22 cellular contexts compared by ENCODE assay signal in the genomic region with DNA sequence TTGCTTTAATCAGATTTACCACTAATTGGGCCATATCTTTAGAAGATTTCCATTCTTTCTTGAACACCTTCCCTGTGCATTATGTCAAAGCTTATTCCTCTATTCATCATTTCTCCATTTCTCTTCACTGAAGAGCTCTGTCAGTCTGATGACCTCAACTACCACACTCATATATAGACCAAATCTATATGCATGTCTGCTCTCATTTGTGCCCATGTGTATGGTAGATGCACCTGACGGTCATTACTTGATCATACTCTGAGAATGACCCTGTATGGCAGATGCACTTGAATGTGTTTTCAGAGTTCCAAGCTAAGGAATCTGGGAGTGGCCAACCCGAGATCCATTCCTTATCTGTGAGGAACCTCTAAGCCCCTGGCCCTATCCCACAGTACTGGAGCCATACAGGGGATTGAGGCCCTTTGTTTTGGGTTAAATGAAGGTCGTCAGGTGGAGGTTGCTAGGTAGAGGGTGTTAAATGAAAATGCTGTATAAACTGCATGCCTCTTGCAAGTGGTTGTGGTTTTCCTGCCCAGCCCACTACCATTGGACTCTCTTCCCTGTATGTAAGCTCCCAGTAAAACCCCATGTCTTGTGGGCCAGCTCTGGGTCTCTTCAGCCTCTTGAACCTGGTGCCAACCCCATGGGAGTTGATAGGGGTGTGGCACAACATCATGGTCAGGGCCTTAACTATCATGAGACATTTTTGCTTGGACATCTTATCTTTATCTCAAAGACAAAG.
DNase-seq lines count a peak whose midpoint lies in the region; ATAC-seq lines count a peak whose summit lies in the region.
"Had no signal": no experiment of that assay in that cellular context is flagged by ENCODE, and none has a peak within 500 bp of the region (broad histone marks: within the 10 kb centered on the region; RNA-seq: fewer than 3 reads in every experiment).

No MANE protein-coding gene starts in this region.

- ATAC-seq in activated CD4-positive, alpha-beta T cell treated with anti-CD3 and anti-CD28 coated beads for 36 hours: peak; percentile 13
- peak; percentile 49 to 67 for ATAC-seq in activated T-cell treated with anti-CD3 and anti-CD28 coated beads, Interleukin-2, amount 50 U/mL, for 72 hours (replicated peaks in 1 of 2)
- peak; percentile 68 for ATAC-seq in stimulated activated effector memory CD8-positive, alpha-beta T cell treated with anti-CD3 and anti-CD28 coated beads, Interleukin-12 subunit alpha, Interleukin-12 subunit beta, amount 100 ng/mL, for 72 hours

- no peak overlapping the region for H3K27ac ChIP-seq in GM23248
- H3K27ac ChIP-seq: RWPE1 had no signal

- in situ Hi-C loops in GM23248 (cut with MboI): no loop called here

- H4K20me1 ChIP-seq in GM23248 (ENCODE audit: insufficient read depth): no peaks in the 10 kb centered on the region

- DNase-seq in activated CD4-positive, alpha-beta T cell treated with anti-CD3 and anti-CD28 coated beads for 36 hours: no peak
- no peak for DNase-seq in activated CD4-positive, alpha-beta T cell treated with anti-CD3 and anti-CD28 coated beads for 48 hours
- peak; percentile 15 to 16 for DNase-seq in activated T-cell treated with anti-CD3 and anti-CD28 coated beads, Interleukin-2, amount 50 U/mL, for 72 hours
- no peak for DNase-seq in activated T-cell treated with anti-CD3 and anti-CD28 coated beads for 4 hours
- DNase-seq in activated T-helper 1 cell treated with anti-CD3 and anti-CD28 coated beads, Interleukin-12 subunit alpha, Interleukin-12 subunit beta, Interleukin-2, Interleukin-4 antibody, amounts not matched to agents 30 ng/mL and 10 ng/mL and 1 ng/mL, durations not matched to agents 14 hours and 24 hours and 36 hours (ENCODE audit: low spot score): no peak
- peak in 1 of 2 donors; percentile 65 for DNase-seq in stimulated activated effector memory CD8-positive, alpha-beta T cell treated with anti-CD3 and anti-CD28 coated beads, Interleukin-12 subunit alpha, Interleukin-12 subunit beta, amount 100 ng/mL, for 72 hours (ENCODE audit: low spot score in 2 of 2)
- DNase-seq in GM23248: no peak
- DNase-seq in SW480 (ENCODE audit: low spot score): no peak
- DNase-seq: 8988T, ACHN, BE2C, Calu3, DMS79 treated with DMSO at 0.1 percent for 48 hours, GF-D8, H7, KG1, MM.1S, NCI-H2029, NCI-H446 treated with DMSO at 0.1 percent for 48 hours, NCI-H526, SHP77 had no signal

- POLR2A ChIA-PET in activated CD4-positive, alpha-beta T cell treated with anti-CD3 and anti-CD28 coated beads for 36 hours (lab: Charles Lee): no interaction called here

- no peaks in the 10 kb centered on the region for H3K79me2 ChIP-seq in GM23248 (ENCODE audit: insufficient read depth)

- CTCF ChIA-PET in activated CD4-positive, alpha-beta T cell treated with anti-CD3 and anti-CD28 coated beads for 36 hours (lab: Charles Lee): interaction anchor here (0.6 kb wide), 2 partner anchors 89 to 96 kb away, joined by 3 read pairs; no protein-coding TSS in a partner anchor

- no peak overlapping the region for H3K27ac Mint-ChIP-seq in activated CD4-positive, alpha-beta T cell treated with anti-CD3 and anti-CD28 coated beads for 36 hours
- H3K27ac Mint-ChIP-seq in activated T-cell treated with anti-CD3 and anti-CD28 coated beads, Interleukin-2, amount 50 U/mL, for 72 hours: peak overlapping the region; percentile 82
- peak overlapping the region; percentile 92 for H3K27ac Mint-ChIP-seq in activated T-helper 1 cell treated with anti-CD3 and anti-CD28 coated beads, Interleukin-12 subunit alpha, Interleukin-12 subunit beta, Interleukin-2, Interleukin-4 antibody, amounts not matched to agents 30 ng/mL and 10 ng/mL and 1 ng/mL, durations not matched to agents 14 hours and 24 hours and 36 hours
- H3K27ac Mint-ChIP-seq in stimulated activated effector memory CD8-positive, alpha-beta T cell treated with anti-CD3 and anti-CD28 coated beads, Interleukin-12 subunit alpha, Interleukin-12 subunit beta, amount 100 ng/mL, for 72 hours: peak overlapping the region; percentile 73

- WGBS in GM23248 (ENCODE audit: low coverage in 1 of 2, low lambda C conversion rate in 2 of 2, missing lambda C conversion rate in 2 of 2), 2 experiments: 63 to 70% methylated on average over 3 of the region's 3 CpGs

- no peaks in the 10 kb centered on the region for H3K36me3 ChIP-seq in GM23248 (ENCODE audit: low read depth)
- H3K36me3 ChIP-seq: BE2C had no signal

- no peaks in the 10 kb centered on the region for H3K4me1 ChIP-seq in GM23248 (ENCODE audit: insufficient read depth)
- H3K4me1 ChIP-seq: BE2C had no signal

- H3K4me1 Mint-ChIP-seq in activated CD4-positive, alpha-beta T cell treated with anti-CD3 and anti-CD28 coated beads for 36 hours: peaks cover 7% of the 10 kb centered on the region
- peaks cover 13% of the 10 kb centered on the region for H3K4me1 Mint-ChIP-seq in activated T-cell treated with anti-CD3 and anti-CD28 coated beads, Interleukin-2, amount 50 U/mL, for 72 hours (ENCODE audit: low read depth)
- peaks cover 16% of the 10 kb centered on the region for H3K4me1 Mint-ChIP-seq in activated T-helper 1 cell treated with anti-CD3 and anti-CD28 coated beads, Interleukin-12 subunit alpha, Interleukin-12 subunit beta, Interleukin-2, Interleukin-4 antibody, amounts not matched to agents 30 ng/mL and 10 ng/mL and 1 ng/mL, durations not matched to agents 14 hours and 24 hours and 36 hours (ENCODE audit: low read depth)
- peaks cover 17% of the 10 kb centered on the region for H3K4me1 Mint-ChIP-seq in stimulated activated effector memory CD8-positive, alpha-beta T cell treated with anti-CD3 and anti-CD28 coated beads, Interleukin-12 subunit alpha, Interleukin-12 subunit beta, amount 100 ng/mL, for 72 hours

- no peak overlapping the region for H3K9ac ChIP-seq in GM23248

- H3F3A ChIP-seq in GM23248 (ENCODE audit: insufficient read depth): no peaks in the 10 kb centered on the region

- no peak overlapping the region for H3K4me2 ChIP-seq in GM23248 (ENCODE audit: unreplicated experiment)

- no peak overlapping the region for H3K4me3 Mint-ChIP-seq in activated CD4-positive, alpha-beta T cell treated with anti-CD3 and anti-CD28 coated beads for 36 hours
- H3K4me3 Mint-ChIP-seq in activated T-cell treated with anti-CD3 and anti-CD28 coated beads, Interleukin-2, amount 50 U/mL, for 72 hours: peak overlapping the region in 1 of 2 donors; percentile 9
- no peak overlapping the region for H3K4me3 Mint-ChIP-seq in activated T-helper 1 cell treated with anti-CD3 and anti-CD28 coated beads, Interleukin-12 subunit alpha, Interleukin-12 subunit beta, Interleukin-2, Interleukin-4 antibody, amounts not matched to agents 30 ng/mL and 10 ng/mL and 1 ng/mL, durations not matched to agents 14 hours and 24 hours and 36 hours
- no peak overlapping the region for H3K4me3 Mint-ChIP-seq in stimulated activated effector memory CD8-positive, alpha-beta T cell treated with anti-CD3 and anti-CD28 coated beads, Interleukin-12 subunit alpha, Interleukin-12 subunit beta, amount 100 ng/mL, for 72 hours

- intact Hi-C loops in activated CD4-positive, alpha-beta T cell treated with anti-CD3 and anti-CD28 coated beads for 36 hours (cut with DNase I, micrococcal nuclease): no loop called here
- intact Hi-C loops in activated T-helper 1 cell treated with anti-CD3 and anti-CD28 coated beads, Interleukin-12 subunit alpha, Interleukin-12 subunit beta, Interleukin-2, Interleukin-4 antibody, amounts not matched to agents 30 ng/mL and 10 ng/mL and 1 ng/mL, durations not matched to agents 14 hours and 24 hours and 36 hours (cut with micrococcal nuclease): loop anchor here (1.0 to 5.0 kb wide), 4 partner anchors 277 to 461 kb away; a partner anchor contains a TSS

- H3K27me3 ChIP-seq in GM23248 (replicated peaks; ENCODE audit: insufficient read depth): no peaks in the 10 kb centered on the region
- H3K27me3 ChIP-seq: BE2C had no signal

- no peak overlapping the region for H3K4me3 ChIP-seq in GM23248

- no peaks in the 10 kb centered on the region for H3K9me3 ChIP-seq in GM23248 (ENCODE audit: low read depth)
- H3K9me3 ChIP-seq: BE2C had no signal

- H3K36me3 Mint-ChIP-seq in activated CD4-positive, alpha-beta T cell treated with anti-CD3 and anti-CD28 coated beads for 36 hours (ENCODE audit: low read depth): no peaks in the 10 kb centered on the region
- no peaks in the 10 kb centered on the region for H3K36me3 Mint-ChIP-seq in activated T-cell treated with anti-CD3 and anti-CD28 coated beads, Interleukin-2, amount 50 U/mL, for 72 hours (ENCODE audit: insufficient read depth in 2 of 2)
- no peaks in the 10 kb centered on the region for H3K36me3 Mint-ChIP-seq in activated T-helper 1 cell treated with anti-CD3 and anti-CD28 coated beads, Interleukin-12 subunit alpha, Interleukin-12 subunit beta, Interleukin-2, Interleukin-4 antibody, amounts not matched to agents 30 ng/mL and 10 ng/mL and 1 ng/mL, durations not matched to agents 14 hours and 24 hours and 36 hours (ENCODE audit: low read depth)
- H3K36me3 Mint-ChIP-seq in stimulated activated effector memory CD8-positive, alpha-beta T cell treated with anti-CD3 and anti-CD28 coated beads, Interleukin-12 subunit alpha, Interleukin-12 subunit beta, amount 100 ng/mL, for 72 hours: no peaks in the 10 kb centered on the region

- no peak overlapping the region for H2AFZ ChIP-seq in GM23248

- H3K27me3 Mint-ChIP-seq in activated CD4-positive, alpha-beta T cell treated with anti-CD3 and anti-CD28 coated beads for 36 hours: no peaks in the 10 kb centered on the region
- H3K27me3 Mint-ChIP-seq in activated T-cell treated with anti-CD3 and anti-CD28 coated beads, Interleukin-2, amount 50 U/mL, for 72 hours (ENCODE audit: low read depth): no peaks in the 10 kb centered on the region
- H3K27me3 Mint-ChIP-seq in activated T-helper 1 cell treated with anti-CD3 and anti-CD28 coated beads, Interleukin-12 subunit alpha, Interleukin-12 subunit beta, Interleukin-2, Interleukin-4 antibody, amounts not matched to agents 30 ng/mL and 10 ng/mL and 1 ng/mL, durations not matched to agents 14 hours and 24 hours and 36 hours (ENCODE audit: insufficient read depth): no peaks in the 10 kb centered on the region

- no peaks in the 10 kb centered on the region for H3K9me2 ChIP-seq in GM23248 (ENCODE audit: insufficient read depth)

- H3K9me3 Mint-ChIP-seq in activated CD4-positive, alpha-beta T cell treated with anti-CD3 and anti-CD28 coated beads for 36 hours (ENCODE audit: low read depth): no peaks in the 10 kb centered on the region
- H3K9me3 Mint-ChIP-seq in activated T-cell treated with anti-CD3 and anti-CD28 coated beads, Interleukin-2, amount 50 U/mL, for 72 hours: no peaks in the 10 kb centered on the region
- H3K9me3 Mint-ChIP-seq in activated T-helper 1 cell treated with anti-CD3 and anti-CD28 coated beads, Interleukin-12 subunit alpha, Interleukin-12 subunit beta, Interleukin-2, Interleukin-4 antibody, amounts not matched to agents 30 ng/mL and 10 ng/mL and 1 ng/mL, durations not matched to agents 14 hours and 24 hours and 36 hours: no peaks in the 10 kb centered on the region
- no peaks in the 10 kb centered on the region for H3K9me3 Mint-ChIP-seq in stimulated activated effector memory CD8-positive, alpha-beta T cell treated with anti-CD3 and anti-CD28 coated beads, Interleukin-12 subunit alpha, Interleukin-12 subunit beta, amount 100 ng/mL, for 72 hours

Comparison
In these comparisons a context has a peak if more than half of its experiments do, and no peak if none do; other contexts are left out.
1. DNase-seq: peak in activated T-cell treated with anti-CD3 and anti-CD28 coated beads, Interleukin-2, amount 50 U/mL, for 72 hours (2 of 2); none in activated CD4-positive, alpha-beta T cell treated with anti-CD3 and anti-CD28 coated beads for 36 hours (single experiment), activated CD4-positive, alpha-beta T cell treated with anti-CD3 and anti-CD28 coated beads for 48 hours (single experiment), activated T-cell treated with anti-CD3 and anti-CD28 coated beads for 4 hours (single experiment), activated T-helper 1 cell treated with anti-CD3 and anti-CD28 coated beads, Interleukin-12 subunit alpha, Interleukin-12 subunit beta, Interleukin-2, Interleukin-4 antibody, amounts not matched to agents 30 ng/mL and 10 ng/mL and 1 ng/mL, durations not matched to agents 14 hours and 24 hours and 36 hours (single experiment), GM23248 (single experiment) and SW480 (single experiment).
2. ATAC-seq: peak in every context shown above with its lines; median percentile 68 in stimulated activated effector memory CD8-positive, alpha-beta T cell treated with anti-CD3 and anti-CD28 coated beads, Interleukin-12 subunit alpha, Interleukin-12 subunit beta, amount 100 ng/mL, for 72 hours; 58 in activated T-cell treated with anti-CD3 and anti-CD28 coated beads, Interleukin-2, amount 50 U/mL, for 72 hours; 13 in activated CD4-positive, alpha-beta T cell treated with anti-CD3 and anti-CD28 coated beads for 36 hours.